ENCODE assay signal across 18 cellular contexts in genomic region chr16:47247691-47248090, GRCh38.
DNase-seq lines count a peak whose midpoint lies in the region; ATAC-seq and TF ChIP-seq lines count a peak whose summit lies in the region.
"Had no signal": no experiment of that assay in that cellular context is flagged by ENCODE, and none has a peak within 500 bp of the region (broad histone marks: within the 10 kb centered on the region; RNA-seq: fewer than 3 reads in every experiment).

No MANE protein-coding gene starts in this region.

- H3K4me3 ChIP-seq in stomach, result no peak overlapping the region
- H3K4me3 ChIP-seq: PC-9 had no signal

- WGBS in stomach, 5 donors, result 53 to 68% (median 65%) methylated on average over 3 of the region's 3 CpGs

- no peaks in the 10 kb centered on the region for H3K9me3 ChIP-seq in stomach

- TF ChIP-seq EP300 in stomach (IDR thresholded peaks at IDR 0.05), result no peak

- H3K4me1 ChIP-seq in stomach, result no peaks in the 10 kb centered on the region

- TF ChIP-seq POLR2A in stomach (IDR thresholded peaks at IDR 0.05), result no peak

- H3K27ac ChIP-seq in stomach, result no peak overlapping the region
- H3K27ac ChIP-seq: PC-9, RWPE1 had no signal

- no peak for TF ChIP-seq CTCF in stomach (IDR thresholded peaks at IDR 0.05)

- no peak for ATAC-seq in HG03175 (IDR thresholded peaks at IDR 0.05; ENCODE audit: unreplicated experiment)
- ATAC-seq: HCT116 had no signal

- H3K36me3 ChIP-seq in stomach, result peaks cover 0 to 11% (median 3%) of the 10 kb centered on the region in 4 donors

- intact Hi-C loops in stomach (cut with DNase I; ENCODE audit: low total_unique reads), result no loop called here

- in situ Hi-C loops in SK-MEL-5 (cut with HindIII; ENCODE audit: low pct_unique_long_range_greater_than_20kb, low sequenced_read_pairs), result no loop called here

- DNase-seq in COLO829 (ENCODE audit: low spot score) (peak; percentile 46), SK-MEL-5 (ENCODE audit: low read depth, low spot score) (peak; percentile 79), globus pallidus (ENCODE audit: low spot score) (peak; percentile 83), putamen (ENCODE audit: low spot score) (peak; percentile 49), NCI-H82 (lab: John Stamatoyannopoulos, UW) (no peak), stomach (no peak)
- DNase-seq: CD8-positive, alpha-beta memory T cell; DMS79; GOT3; KG1; NCI-H1417 treated with DMSO at 0.1 percent for 48 hours; NCI-H2029; NCI-H446 treated with DMSO at 0.1 percent for 48 hours; PC-9; SIG-M5 had no signal

- H3K27me3 ChIP-seq in stomach, result no peaks in the 10 kb centered on the region

Comparison
In these comparisons a context has a peak if more than half of its experiments do, and no peak if none do; other contexts are left out.
1. DNase-seq: peak in COLO829 (single experiment), SK-MEL-5 (single experiment), globus pallidus (single experiment) and putamen (single experiment); none in NCI-H82 (single experiment) and stomach (single experiment).